8 cellular contexts compared by ENCODE assay signal in genomic region chr14:100306256-100306505, GRCh38. TPM values are rescaled to one million over a fixed set of nuclear protein-coding genes. Genes with fewer than 3 reads are reported as not detected.
DNase-seq lines count a peak whose midpoint lies in the region; TF ChIP-seq lines count a peak whose summit lies in the region.

SLC25A29 (minus strand) TSS chr14:100306444; CDS start chr14:100306232, 212 bp downstream.

- H3K27me3 ChIP-seq in AG04450 (ENCODE audit: control insufficient read depth, insufficient read depth, low read length) (no peaks in the 10 kb centered on the region), ectodermal cell (ENCODE audit: control insufficient read depth, insufficient read depth, low read length, poor library complexity, severe bottlenecking) (no peaks in the 10 kb centered on the region), muscle layer of colon (ENCODE audit: control insufficient read depth in 1 of 2, insufficient read depth in 2 of 2, low read length in 2 of 2) (no peaks in the 10 kb centered on the region)

- no peak for TF ChIP-seq CTCF in AG04450 (IDR thresholded peaks at IDR 0.05; ENCODE audit: low read depth, low read length)

- 0% methylated on average over 32 of the region's 32 CpGs for WGBS in ectodermal cell, 2 experiments

- DNase-seq in AG04450 (ENCODE audit: low read depth, low spot score) (peak; percentile 33), LHCN-M2 (ENCODE audit: low read depth) (no peak), C1 segment of cervical spinal cord (lab: John Stamatoyannopoulos, UW) (no peak), NCI-H128 (lab: John Stamatoyannopoulos, UW; ENCODE audit: unreplicated experiment) (no peak), SHP77 (lab: John Stamatoyannopoulos, UW) (no peak)
- DNase-seq in activated CD4-positive, alpha-beta T cell treated with anti-CD3 and anti-CD28 coated beads, Interleukin-2, amount 50 U/mL, for 4 hours: no peak

- H3K9me3 ChIP-seq in AG04450 (ENCODE audit: control insufficient read depth, insufficient read depth, low read length): peaks cover 5% of the 10 kb centered on the region; the same call in 1 of the 2 replicates
- no peaks in the 10 kb centered on the region for H3K9me3 ChIP-seq in ectodermal cell (ENCODE audit: control insufficient read depth, low read length)
- no peaks in the 10 kb centered on the region for H3K9me3 ChIP-seq in muscle layer of colon (ENCODE audit: low read length)

- no peak within 1 kb of the TSS for H3K27ac ChIP-seq in AG04450 (ENCODE audit: low read depth, low read length)
- H3K27ac ChIP-seq in ectodermal cell (ENCODE audit: insufficient read depth, low read depth, low read length, poor library complexity, severe bottlenecking): peak within 1 kb of the TSS; percentile 67
- H3K27ac ChIP-seq in muscle layer of colon (ENCODE audit: low read depth, low read length): peak within 1 kb of the TSS; percentile 72

- POLR2A ChIA-PET in AG04450 (lab: Yijun Ruan, JAX): interaction anchor here (1.3 kb wide), 1 partner anchor 69 kb away, joined by 5 read pairs; a partner anchor contains a TSS

- peak within 1 kb of the TSS; percentile 39 for H3K9ac ChIP-seq in muscle layer of colon (ENCODE audit: low read length)

- H3K4me1 ChIP-seq in ectodermal cell (ENCODE audit: control insufficient read depth, insufficient read depth, low read length) (peaks cover 39% of the 10 kb centered on the region), muscle layer of colon (ENCODE audit: insufficient read depth, low read length) (peaks cover 12% of the 10 kb centered on the region)

- H3K4me3 ChIP-seq in AG04450 (ENCODE audit: low read depth, low read length) (peak within 1 kb of the TSS; percentile 78), ectodermal cell (ENCODE audit: insufficient read depth, low read depth, low read length) (peak within 1 kb of the TSS; percentile 72), muscle layer of colon (ENCODE audit: low read depth in 1 of 2, low read length in 2 of 2) (peak within 1 kb of the TSS; percentile 67 to 77)

- no peaks in the 10 kb centered on the region for H3K36me3 ChIP-seq in ectodermal cell (ENCODE audit: control insufficient read depth, insufficient read depth, low read length)
- no peaks in the 10 kb centered on the region for H3K36me3 ChIP-seq in muscle layer of colon (ENCODE audit: insufficient read depth, low read length)

- CTCF ChIA-PET in AG04450 (lab: Charles Lee): no interaction called here

RNA-seq across cellular contexts. Expression of gene SLC25A29, which starts in this region (rescaled TPM):
- polyA plus RNA-seq in AG04450 (2011; rRNA removed): 21.3 and 26.1 TPM in 2 replicates
- 14.6 and 16.1 TPM in 2 replicates for polyA minus RNA-seq in AG04450 (2011; rRNA and poly(A)+ RNA removed)
- 23.4 and 43.4 TPM in 2 replicates for total RNA-seq in LHCN-M2 (2014; rRNA removed)
- polyA plus RNA-seq in LHCN-M2 (2012): 8.6 TPM
- polyA plus RNA-seq in ectodermal cell (2013, experiment 1 of 4): 112 TPM
- polyA plus RNA-seq in ectodermal cell (2013, experiment 2 of 4): 150 TPM
- 101 TPM for polyA plus RNA-seq in ectodermal cell (2013, experiment 3 of 4)
- polyA plus RNA-seq in ectodermal cell (2013, experiment 4 of 4): 125 TPM
